ENCODE assay signal across 1 cellular context in the genomic region with DNA sequence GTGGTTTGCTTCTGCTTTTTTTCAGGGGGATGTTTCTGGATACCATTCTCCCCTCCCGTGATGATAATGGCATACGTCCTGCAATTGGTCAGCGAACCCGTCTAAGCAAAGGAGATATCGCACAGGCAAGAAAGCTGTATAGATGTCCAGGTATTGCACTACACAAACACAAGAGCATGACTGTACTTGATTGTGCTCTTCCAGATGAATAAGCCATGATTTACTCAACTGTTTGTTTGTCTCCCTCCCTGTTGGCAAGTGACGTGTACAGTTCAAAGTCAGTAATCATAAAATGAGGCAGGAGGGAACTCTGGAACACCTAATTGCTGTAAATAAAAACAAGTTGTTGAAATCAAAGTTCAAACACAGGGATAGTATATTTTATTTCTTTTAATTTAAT.
TF ChIP-seq lines count a peak whose summit lies in the region.

No MANE protein-coding gene starts in this region.

TF ChIP-seq in HepG2, 621 proteins besides CTCF, POLR2A, EP300 and RAD21:
- TF ChIP-seq CREB1 (IDR thresholded peaks at IDR 0.05) (peak; percentile 61), CREB1 (CRISPR knock-in tag; IDR thresholded peaks at IDR 0.05) (no peak), ZNF256 (CRISPR knock-in tag; conservative IDR thresholded peaks at IDR 0.05) (no peak)
